8 cellular contexts compared by ENCODE assay signal in the genomic region with DNA sequence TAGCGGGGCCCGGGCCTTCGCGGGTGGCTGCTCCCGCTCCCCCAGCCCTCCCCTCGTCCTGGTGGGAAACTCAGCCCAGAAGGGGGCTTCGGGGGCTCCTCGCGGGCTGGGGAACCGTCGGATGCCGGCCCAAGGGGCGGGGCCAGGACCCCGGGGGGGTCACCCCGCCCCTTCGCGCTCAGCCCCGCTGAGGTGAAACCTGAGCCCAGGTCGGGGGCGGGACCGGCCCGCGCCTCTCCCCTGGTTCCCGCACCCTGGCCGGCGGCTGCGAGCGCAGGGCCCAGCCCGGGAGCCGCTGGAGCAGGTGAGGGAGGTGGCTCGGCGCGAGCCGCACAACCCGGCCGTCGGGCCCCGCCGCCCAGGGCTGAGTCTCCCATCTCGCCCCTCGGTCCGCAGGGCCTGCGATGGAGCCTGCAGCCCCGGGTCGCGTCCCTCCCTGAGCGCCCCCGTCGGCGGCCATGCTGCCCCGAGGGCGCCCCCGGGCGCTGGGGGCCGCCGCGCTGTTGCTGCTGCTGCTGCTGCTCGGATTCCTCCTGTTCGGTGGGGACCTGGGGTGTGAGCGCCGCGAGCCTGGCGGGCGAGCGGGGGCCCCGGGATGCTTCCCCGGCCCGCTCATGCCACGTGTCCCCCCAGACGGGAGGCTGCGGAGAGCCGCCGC. TPM values are rescaled to one million over a fixed set of nuclear protein-coding genes. Genes with fewer than 3 reads are reported as not detected.
A peak's percentile ranks its signal among the peaks of the same experiment; 100 is the strongest.
DNase-seq lines count a peak whose midpoint lies in the region; ATAC-seq and TF ChIP-seq lines count a peak whose summit lies in the region.

A gene (plus strand): TSS at position 232 of the 658 bp plus-strand sequence. CDS start 227 bp downstream, at position 459.

- no peaks in the 10 kb centered on the region for H3K27me3 ChIP-seq in mammary epithelial cell (ENCODE audit: insufficient read depth, low read length)
- peaks cover 5 to 6% of the 10 kb centered on the region in 2 donors for H3K27me3 ChIP-seq in mucosa of rectum (ENCODE audit: control insufficient read depth in 2 of 2, insufficient read depth in 2 of 2, low read length in 2 of 2)

- H3K9me3 ChIP-seq in mammary epithelial cell (replicated peaks; ENCODE audit: insufficient read depth, low read length) (no peaks in the 10 kb centered on the region), mucosa of rectum (ENCODE audit: control insufficient read depth in 2 of 2, low read length in 2 of 2) (no peaks in the 10 kb centered on the region)

- ATAC-seq in HG02571 (IDR thresholded peaks at IDR 0.05; ENCODE audit: unreplicated experiment), result no peak

- intact Hi-C loops in mammary epithelial cell (cut with micrococcal nuclease), result no loop called here

- TF ChIP-seq CTCF in GM13976 (IDR thresholded peaks at IDR 0.05; ENCODE audit: borderline replicate concordance, control extremely low read depth, extremely low read depth, insufficient read depth, missing control alignments) (no peak), mammary epithelial cell (conservative IDR thresholded peaks at IDR 0.05 in 1 of 2, IDR thresholded peaks at IDR 0.05 in 1 of 2; ENCODE audit: extremely low read depth in 1 of 2, insufficient read depth in 1 of 2, low read depth in 1 of 2, low read length in 2 of 2) (no peak), foreskin fibroblast (IDR thresholded peaks at IDR 0.05; ENCODE audit: low read depth, low read length) (no peak)

- H3K36me3 ChIP-seq in mammary epithelial cell (ENCODE audit: insufficient read depth, low read length) (no peaks in the 10 kb centered on the region), mucosa of rectum (ENCODE audit: control insufficient read depth in 2 of 2, insufficient read depth in 2 of 2, low read length in 2 of 2) (no peaks in the 10 kb centered on the region)

- H3K4me3 ChIP-seq in mammary epithelial cell (replicated peaks in 1 of 3; ENCODE audit: insufficient read depth in 1 of 3, low read depth in 2 of 3, low read length in 3 of 3), result peak within 1 kb of the TSS; percentile 4 to 52 (median 37)
- peak within 1 kb of the TSS; percentile 20 to 46 for H3K4me3 ChIP-seq in mucosa of rectum (ENCODE audit: low read length in 2 of 2)
- H3K4me3 ChIP-seq in foreskin fibroblast (ENCODE audit: low read depth in 1 of 2, low read length in 2 of 2), result no peak within 1 kb of the TSS

- CTCF ChIA-PET in mammary epithelial cell (lab: Charles Lee; ENCODE audit: low non-redundant PET), result no interaction called here

- in situ Hi-C loops in GM13976 (cut with MboI; ENCODE audit: low sequenced_read_pairs, unreplicated experiment), result no loop called here
- in situ Hi-C loops in mammary epithelial cell (cut with MboI; ENCODE audit: low sequenced_read_pairs in 2 of 2), result no loop called here

- H4K20me1 ChIP-seq in mammary epithelial cell (ENCODE audit: insufficient read depth, low read length), result no peaks in the 10 kb centered on the region

- peaks cover 2% of the 10 kb centered on the region for H3K79me2 ChIP-seq in mammary epithelial cell (ENCODE audit: insufficient read depth, low read length)

- H2AFZ ChIP-seq in mammary epithelial cell (ENCODE audit: low read depth, low read length), result peak within 1 kb of the TSS; percentile 71

- H3K4me2 ChIP-seq in mammary epithelial cell (ENCODE audit: insufficient read depth, low read depth, low read length), result peak within 1 kb of the TSS; percentile 71

- dilution Hi-C loops in mammary epithelial cell (cut with HindIII; ENCODE audit: low sequenced_read_pairs), result no loop called here

- BruUV-seq in mammary epithelial cell (replicated peaks; lab: Mats Ljungman, UMichigan), result no TSS peak

- DNase-seq in GM13976 (ENCODE audit: low spot score) (peak; percentile 59), NCI-H226 (peak; percentile 32), mammary epithelial cell (no peak), DMS114 treated with DMSO at 0.1 percent for 48 hours (lab: John Stamatoyannopoulos, UW; ENCODE audit: unreplicated experiment) (no peak), foreskin fibroblast (no peak)
- DNase-seq in stimulated activated CD4-positive, alpha-beta T cell treated with anti-CD3 and anti-CD28 coated beads, Interleukin-4, amount 100 ng/mL, for 4 hours, result no peak

- H3K4me1 ChIP-seq in mammary epithelial cell (ENCODE audit: insufficient read depth, low read length), result peaks cover 8% of the 10 kb centered on the region
- H3K4me1 ChIP-seq in mucosa of rectum (ENCODE audit: control insufficient read depth in 2 of 2, insufficient read depth in 2 of 2, low read length in 2 of 2), result peaks cover 11 to 12% of the 10 kb centered on the region in 2 donors

- no CpG with 5 or more reads among the region's 73 CpGs for WGBS in mammary epithelial cell (ENCODE audit: low coverage, missing lambda C conversion rate)

- H3K27ac ChIP-seq in mammary epithelial cell (ENCODE audit: insufficient read depth, low read depth, low read length), result no peak within 1 kb of the TSS
- H3K27ac ChIP-seq in mucosa of rectum (ENCODE audit: low read depth in 2 of 2, low read length in 2 of 2), result no peak within 1 kb of the TSS

- H3K9ac ChIP-seq in mammary epithelial cell (ENCODE audit: insufficient read depth, low read length) (no peak within 1 kb of the TSS), mucosa of rectum (ENCODE audit: low read depth in 1 of 2, low read length in 2 of 2) (peak within 1 kb of the TSS in 1 of 2 donors; percentile 36)

RNA-seq across cellular contexts. Expression of the gene that starts here (rescaled TPM):
- total RNA-seq in mammary epithelial cell, result 10 to 100 TPM; 16.2 to 42.3 TPM
- 16.4 TPM for polyA plus RNA-seq in mammary epithelial cell
- polyA minus RNA-seq in mammary epithelial cell, result 16.9 TPM

Comparison
In these comparisons a context has a peak if more than half of its experiments do, and no peak if none do; other contexts are left out.
1. DNase-seq: peak in GM13976 (single experiment) and NCI-H226 (single experiment); none in mammary epithelial cell (single experiment), DMS114 treated with DMSO at 0.1 percent for 48 hours (single experiment), foreskin fibroblast (0 of 2) and stimulated activated CD4-positive, alpha-beta T cell treated with anti-CD3 and anti-CD28 coated beads, Interleukin-4, amount 100 ng/mL, for 4 hours (0 of 2).
2. H3K4me3 ChIP-seq: peak in mammary epithelial cell (3 of 3) and mucosa of rectum (2 of 2); none in foreskin fibroblast (0 of 2).